Comparison of ENCODE assay signal across 8 cellular contexts in the genomic region with DNA sequence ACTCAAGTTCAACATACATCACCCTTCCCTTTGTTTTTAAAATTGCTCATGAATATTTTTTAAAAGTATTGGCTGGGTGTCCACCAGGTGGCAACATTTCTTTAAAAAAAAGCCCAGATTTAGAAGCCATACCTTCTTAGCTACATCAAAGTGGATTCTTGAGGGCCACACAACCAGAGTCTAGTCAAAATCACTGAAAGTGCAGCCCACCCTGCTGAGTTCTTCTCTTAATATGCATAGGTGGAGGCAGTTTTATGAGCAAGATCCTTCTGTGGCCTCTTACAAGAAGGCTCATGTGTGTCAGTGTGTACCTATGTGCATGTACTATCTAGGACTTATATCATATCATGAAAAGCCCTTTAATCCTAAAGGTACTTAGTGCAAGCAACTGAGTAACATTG. TPM values are rescaled to one million over a fixed set of nuclear protein-coding genes. Genes with fewer than 3 reads are reported as not detected.
DNase-seq lines count a peak whose midpoint lies in the region; ATAC-seq and TF ChIP-seq lines count a peak whose summit lies in the region.

No MANE protein-coding gene starts in this region.

- no peaks in the 10 kb centered on the region for H3K9me3 ChIP-seq in DOHH2 (ENCODE audit: control insufficient read depth, insufficient read depth, low read length)
- no peaks in the 10 kb centered on the region for H3K9me3 ChIP-seq in SK-N-SH
- no peaks in the 10 kb centered on the region for H3K9me3 ChIP-seq in smooth muscle cell (replicated peaks; ENCODE audit: low read depth)
- H3K9me3 ChIP-seq in CD4-positive, alpha-beta T cell (ENCODE audit: control insufficient read depth, low read length) = no peaks in the 10 kb centered on the region

- no peaks in the 10 kb centered on the region for H3K4me1 ChIP-seq in DOHH2 (ENCODE audit: control insufficient read depth, low read length)
- H3K4me1 ChIP-seq in SK-N-SH (ENCODE audit: control insufficient read depth in 1 of 2, insufficient read depth in 2 of 2, low read depth in 1 of 2, low read length in 1 of 2) = peaks cover 4 to 15% of the 10 kb centered on the region in 2 experiments
- H3K4me1 ChIP-seq in smooth muscle cell (ENCODE audit: low read depth) = peaks cover 7% of the 10 kb centered on the region

- TF ChIP-seq CTCF in DOHH2 (IDR thresholded peaks at IDR 0.05; ENCODE audit: low read depth, low read length, poor library complexity, severe bottlenecking) (peak; percentile 65), SK-N-SH (IDR thresholded peaks at IDR 0.05) (peak; percentile 76), smooth muscle cell (IDR thresholded peaks at IDR 0.05; ENCODE audit: borderline replicate concordance, insufficient read depth, poor library complexity, severe bottlenecking) (peak; percentile 62)
- no peak for TF ChIP-seq CTCF in CD4-positive, alpha-beta T cell (IDR thresholded peaks at IDR 0.05)

- H3K79me2 ChIP-seq in DOHH2 (ENCODE audit: control insufficient read depth, low read length) (no peaks in the 10 kb centered on the region), SK-N-SH (ENCODE audit: insufficient read depth) (no peaks in the 10 kb centered on the region), smooth muscle cell (ENCODE audit: low read depth) (no peaks in the 10 kb centered on the region)

- H3K4me3 Mint-ChIP-seq in CD4-positive, alpha-beta T cell = no peak overlapping the region

- peaks cover 46% of the 10 kb centered on the region for H3K27me3 Mint-ChIP-seq in CD4-positive, alpha-beta T cell

- ATAC-seq in CD4-positive, alpha-beta T cell (ENCODE audit: poor library complexity) = no peak
- ATAC-seq in HG03520 (IDR thresholded peaks at IDR 0.05; ENCODE audit: unreplicated experiment) = no peak

- intact Hi-C loops in CD4-positive, alpha-beta T cell (cut with DNase I, micrococcal nuclease) = no loop called here

- DNase-seq in SK-N-SH (peak; percentile 17), foreskin melanocyte (peak; percentile 31), smooth muscle cell (lab: John Stamatoyannopoulos, UW; ENCODE audit: unreplicated experiment) (no peak)
- no peak for DNase-seq in stimulated activated CD4-positive, alpha-beta T cell treated with anti-CD3 and anti-CD28 coated beads, Interleukin-1b, Interleukin-23, amount 100 ng/mL, for 48 hours
- DNase-seq in CD4-positive, alpha-beta T cell = no peak

- CTCF ChIA-PET in SK-N-SH (lab: Yijun Ruan, JAX) = interaction anchor here (0.7 to 9.2 kb wide), 41 partner anchors 9 to 612 kb away, joined by 3 to 60 read pairs (median 4); partner anchors contain the start of genes DIRAS3 and GNG12
- CTCF ChIA-PET in CD4-positive, alpha-beta T cell (lab: Charles Lee) = no interaction called here

- H2AFZ ChIP-seq in SK-N-SH (ENCODE audit: low read depth) (no peak overlapping the region; the same call in 1 of the 2 replicates), smooth muscle cell (ENCODE audit: low read depth) (no peak overlapping the region)

- H4K20me1 ChIP-seq in DOHH2 (ENCODE audit: control insufficient read depth, insufficient read depth, low read depth, low read length) (no peaks in the 10 kb centered on the region), SK-N-SH (ENCODE audit: insufficient read depth) (no peaks in the 10 kb centered on the region), smooth muscle cell (ENCODE audit: low read depth) (no peaks in the 10 kb centered on the region)

- H3K9me2 ChIP-seq in DOHH2 (replicated peaks; ENCODE audit: control insufficient read depth, low read length) = no peaks in the 10 kb centered on the region
- no peaks in the 10 kb centered on the region for H3K9me2 ChIP-seq in SK-N-SH

- H3K9ac ChIP-seq in SK-N-SH (no peak overlapping the region), smooth muscle cell (ENCODE audit: low read depth) (no peak overlapping the region)

- H3F3A ChIP-seq in DOHH2 (ENCODE audit: control insufficient read depth, insufficient read depth) (no peaks in the 10 kb centered on the region), SK-N-SH (replicated peaks; ENCODE audit: insufficient read depth) (peaks cover 8% of the 10 kb centered on the region), smooth muscle cell (ENCODE audit: low read depth) (no peaks in the 10 kb centered on the region)

- no peaks in the 10 kb centered on the region for H3K4me1 Mint-ChIP-seq in CD4-positive, alpha-beta T cell (ENCODE audit: low read depth)

- H3K4me3 ChIP-seq in DOHH2 (ENCODE audit: low read length) = no peak overlapping the region
- H3K4me3 ChIP-seq in SK-N-SH (ENCODE audit: low read depth in 2 of 2, low read length in 1 of 2) = no peak overlapping the region
- H3K4me3 ChIP-seq in smooth muscle cell = no peak overlapping the region

- H3K36me3 ChIP-seq in DOHH2 (ENCODE audit: control insufficient read depth, low read length) (no peaks in the 10 kb centered on the region), SK-N-SH (replicated peaks in 1 of 2; ENCODE audit: control insufficient read depth in 1 of 2, insufficient read depth in 2 of 2, low read length in 1 of 2) (no peaks in the 10 kb centered on the region), smooth muscle cell (ENCODE audit: low read depth) (no peaks in the 10 kb centered on the region)

- H3K4me2 ChIP-seq in DOHH2 (ENCODE audit: low read length) (no peak overlapping the region), SK-N-SH (peak overlapping the region; percentile 36), smooth muscle cell (no peak overlapping the region)

- H3K36me3 Mint-ChIP-seq in CD4-positive, alpha-beta T cell (ENCODE audit: low read depth) = no peaks in the 10 kb centered on the region

- H3K27ac Mint-ChIP-seq in CD4-positive, alpha-beta T cell = no peak overlapping the region

- H3K27me3 ChIP-seq in DOHH2 (ENCODE audit: control insufficient read depth, low read length) (no peaks in the 10 kb centered on the region), SK-N-SH (ENCODE audit: insufficient read depth) (no peaks in the 10 kb centered on the region), smooth muscle cell (ENCODE audit: low read depth) (no peaks in the 10 kb centered on the region)
- peaks cover 2% of the 10 kb centered on the region for H3K27me3 ChIP-seq in CD4-positive, alpha-beta T cell (ENCODE audit: control insufficient read depth, insufficient read depth, low read length)

- H3K27ac ChIP-seq in DOHH2 (ENCODE audit: low read depth, low read length) (no peak overlapping the region), SK-N-SH (ENCODE audit: low read depth in 2 of 2, low read length in 1 of 2) (peak overlapping the region in 1 of 2 experiments; percentile 71; a peak in 2 of 4 replicates), smooth muscle cell (ENCODE audit: low read depth) (no peak overlapping the region)
- no peak overlapping the region for H3K27ac ChIP-seq in CD4-positive, alpha-beta T cell (ENCODE audit: low read depth, low read length)

- no peaks in the 10 kb centered on the region for H3K9me3 Mint-ChIP-seq in CD4-positive, alpha-beta T cell

- POLR2A ChIA-PET in SK-N-SH (lab: Yijun Ruan, JAX) = no interaction called here
- POLR2A ChIA-PET in CD4-positive, alpha-beta T cell (lab: Charles Lee) = no interaction called here

- peak; percentile 68 for TF ChIP-seq RAD21 in Ishikawa (IDR thresholded peaks at IDR 0.05; ENCODE audit: low read depth)
- TF ChIP-seq RAD21 in SK-N-SH (IDR thresholded peaks at IDR 0.05; ENCODE audit: low read length) = peak; percentile 74

- TF ChIP-seq EP300 in Ishikawa (IDR thresholded peaks at IDR 0.05; ENCODE audit: borderline replicate concordance) = no peak
- no peak for TF ChIP-seq EP300 in SK-N-SH (IDR thresholded peaks at IDR 0.05; ENCODE audit: borderline replicate concordance in 1 of 2, low read depth in 1 of 2, low read length in 1 of 2)

TF ChIP-seq in Ishikawa, 13 proteins besides CTCF, POLR2A, EP300 and RAD21:
- TF ChIP-seq NFIC (IDR thresholded peaks at IDR 0.05) = no peak

TF ChIP-seq in SK-N-SH, 30 proteins besides CTCF, POLR2A, EP300 and RAD21:
- TF ChIP-seq SMC3 (IDR thresholded peaks at IDR 0.05; ENCODE audit: low read depth, low read length) = peak; percentile 43
- TF ChIP-seq NFIC (IDR thresholded peaks at IDR 0.05; ENCODE audit: borderline replicate concordance) = no peak

RNA-seq across cellular contexts. Expression of gene GNG12, which starts 16.9 kb away (rescaled TPM):
- polyA plus RNA-seq in SK-N-SH (2012; rRNA removed) = 41.2 and 56.1 TPM in 2 replicates
- 64.5 and 77.0 TPM in 2 replicates for polyA plus RNA-seq in SK-N-SH (2012; cell fraction: cytosol; rRNA removed)
- 15.4 and 30.0 TPM in 2 replicates for polyA plus RNA-seq in SK-N-SH (2012; cell fraction: nucleus; rRNA removed)
- 86.6 and 95.2 TPM in 2 replicates for total RNA-seq in smooth muscle cell
- polyA plus RNA-seq in smooth muscle cell = 47.5 and 54.6 TPM in 2 replicates
- total RNA-seq in CD4-positive, alpha-beta T cell = not detected

Comparison
In these comparisons a context has a peak if more than half of its experiments do, and no peak if none do; other contexts are left out.
1. DNase-seq: peak in SK-N-SH (single experiment) and foreskin melanocyte (single experiment); none in smooth muscle cell (single experiment), stimulated activated CD4-positive, alpha-beta T cell treated with anti-CD3 and anti-CD28 coated beads, Interleukin-1b, Interleukin-23, amount 100 ng/mL, for 48 hours (single experiment) and CD4-positive, alpha-beta T cell (0 of 10).
2. RNA of gene GNG12, which starts 16.9 kb away (total RNA-seq): 86.6 to 95.2 TPM in smooth muscle cell; not detected in CD4-positive, alpha-beta T cell; every median in the first group is over 10 times any median in the second.